Comparison of ENCODE assay signal across 25 cellular contexts in genomic region chr10:53430974-53431373, GRCh38.
DNase-seq lines count a peak whose midpoint lies in the region; ATAC-seq, FAIRE-seq and TF ChIP-seq lines count a peak whose summit lies in the region.
"Had no signal": no experiment of that assay in that cellular context is flagged by ENCODE, and none has a peak within 500 bp of the region (broad histone marks: within the 10 kb centered on the region; RNA-seq: fewer than 3 reads in every experiment).

No MANE protein-coding gene starts in this region.

- no peaks in the 10 kb centered on the region for H3K79me2 ChIP-seq in GM12878 (ENCODE audit: control insufficient read depth, insufficient read depth, low read length)

- H4K20me1 ChIP-seq in GM12878 (ENCODE audit: control insufficient read depth, insufficient read depth): no peaks in the 10 kb centered on the region
- H4K20me1 ChIP-seq: BLaER1 treated with 17β-estradiol and CSF1 and Interleukin-3, amounts not matched to agents 10 nM and 100 nM had no signal

- CTCF ChIA-PET in GM12878 (lab: Yijun Ruan, JAX): interaction anchor here (1.0 to 1.6 kb wide), 2 partner anchors 10 to 11 kb away, joined by 3 to 5 read pairs; no protein-coding TSS in a partner anchor

- no peak for TF ChIP-seq RAD21 in GM12878 (IDR thresholded peaks at IDR 0.05; ENCODE audit: insufficient read depth, low read depth, low read length)

- no peaks in the 10 kb centered on the region for H3K9me3 ChIP-seq in GM12878 (replicated peaks; ENCODE audit: control insufficient read depth, insufficient read depth, low read length)
- H3K9me3 ChIP-seq: A549; BE2C; BLaER1 treated with 17β-estradiol and CSF1 and Interleukin-3, amounts not matched to agents 10 nM and 100 nM; HAP-1 had no signal

- no peak for TF ChIP-seq EP300 in GM12878 (IDR thresholded peaks at IDR 0.05; ENCODE audit: borderline replicate concordance in 1 of 2, control insufficient read depth in 1 of 2, low read depth in 2 of 2, low read length in 2 of 2)

- H3K27me3 ChIP-seq in GM12878 (replicated peaks in 1 of 2; ENCODE audit: control insufficient read depth in 2 of 2, insufficient read depth in 2 of 2, low read length in 1 of 2): no peaks in the 10 kb centered on the region
- H3K27me3 ChIP-seq: BE2C; BLaER1 treated with 17β-estradiol and CSF1 and Interleukin-3, amounts not matched to agents 10 nM and 100 nM had no signal

- RAD21 ChIA-PET in GM12878 (lab: Charles Lee; ENCODE audit: unreplicated experiment): interaction anchor here (0.9 to 1.2 kb wide), 2 partner anchors 11 to 465 kb away, joined by 3 read pairs; no protein-coding TSS in a partner anchor

- no peaks in the 10 kb centered on the region for H3K4me1 ChIP-seq in GM12878 (ENCODE audit: control insufficient read depth, insufficient read depth, low read length)
- H3K4me1 ChIP-seq: A549; BE2C; BLaER1 treated with 17β-estradiol and CSF1 and Interleukin-3, amounts not matched to agents 10 nM and 100 nM had no signal

- TF ChIP-seq CTCF in GM12878 (IDR thresholded peaks at IDR 0.05 in 2 of 3, conservative IDR thresholded peaks at IDR 0.05 in 1 of 3; ENCODE audit: control insufficient read depth in 2 of 3, extremely low read depth in 1 of 3, insufficient read depth in 1 of 3, low read depth in 3 of 3, low read length in 3 of 3): no peak

- intact Hi-C loops in GM12878 (cut with micrococcal nuclease; ENCODE audit: unreplicated experiment): loop anchor here (10.0 kb wide), 1 partner anchor 476 kb away; no protein-coding TSS in a partner anchor

- TF ChIP-seq POLR2A in GM12878 (IDR thresholded peaks at IDR 0.05; ENCODE audit: low read depth, low read length): no peak

- H3K36me3 ChIP-seq in GM12878 (ENCODE audit: control insufficient read depth in 2 of 2, insufficient read depth in 2 of 2, low read length in 1 of 2): no peaks in the 10 kb centered on the region
- H3K36me3 ChIP-seq: BE2C; BLaER1 treated with 17β-estradiol and CSF1 and Interleukin-3, amounts not matched to agents 10 nM and 100 nM; HAP-1 had no signal

- no peak overlapping the region for H2AFZ ChIP-seq in GM12878 (ENCODE audit: control insufficient read depth, low read depth, low read length)

- SMC1A ChIA-PET in GM12878 (lab: Charles Lee; ENCODE audit: uncharacterized antibody, unreplicated experiment): interaction anchor here (0.6 to 1.3 kb wide), 5 partner anchors 14 to 405 kb away, joined by 3 to 5 read pairs (median 3); no protein-coding TSS in a partner anchor

- ATAC-seq in HG03432 (IDR thresholded peaks at IDR 0.05; ENCODE audit: unreplicated experiment) (peak; percentile 58), GM12878 (peak; percentile 79), HG03439 (IDR thresholded peaks at IDR 0.05; ENCODE audit: unreplicated experiment) (no peak)
- ATAC-seq: A549, GM23338 had no signal

- 46% methylated on average over 4 of the region's 4 CpGs for WGBS in GM12878 (ENCODE audit: insufficient coverage, insufficient replicate concordance, low lambda C conversion rate, missing lambda C conversion rate)

- POLR2A ChIA-PET in GM12878 (lab: Charles Lee): no interaction called here

- DNase-seq in NCI-H748 (lab: John Stamatoyannopoulos, UW; ENCODE audit: unreplicated experiment): peak; percentile 36
- no peak for DNase-seq in NCI-H748 treated with DMSO at 0.1 percent for 48 hours (lab: John Stamatoyannopoulos, UW)
- DNase-seq in GM12878 (ENCODE audit: low read depth, low spot score): no peak
- no peak for DNase-seq in activated naive CD4-positive, alpha-beta T cell treated with anti-CD3 and anti-CD28 coated beads, Interleukin-2, amount 50 U/mL, for 16 hours
- no peak for DNase-seq in HuH-7 (ENCODE audit: low spot score)
- DNase-seq: 8988T; ACHN; AML-193; BE2C; CD4-positive, alpha-beta T cell; CD8-positive, alpha-beta memory T cell; DMS 273 treated with DMSO at 0.1 percent for 48 hours; DMS79; EL; GDM1; HFFc6 had no signal

- FAIRE-seq in GM12878 (lab: Jason Lieb, UNC): no peak
- FAIRE-seq: A549, GM12891, GM19239, H54 had no signal

- BruUV-seq in GM12878 (replicated peaks; lab: Mats Ljungman, UMichigan): no TSS peak

- no peak overlapping the region for H3K4me2 ChIP-seq in GM12878 (ENCODE audit: control insufficient read depth, insufficient read depth)
- H3K4me2 ChIP-seq: A549; BLaER1 treated with 17β-estradiol and CSF1 and Interleukin-3, amounts not matched to agents 10 nM and 100 nM; GM23338 had no signal

- in situ Hi-C loops in GM12878 (cut with MboI): no loop called here

- H3K27ac ChIP-seq in GM12878 (ENCODE audit: control insufficient read depth, insufficient read depth): no peak overlapping the region
- H3K27ac ChIP-seq: A549; BLaER1 treated with 17β-estradiol and CSF1 and Interleukin-3, amounts not matched to agents 10 nM and 100 nM had no signal

- H3K4me3 ChIP-seq in GM12878: no peak overlapping the region
- H3K4me3 ChIP-seq: A549; BLaER1 treated with 17β-estradiol and CSF1 and Interleukin-3, amounts not matched to agents 10 nM and 100 nM; GM23338; HAP-1 had no signal

- H3K9ac ChIP-seq in GM12878 (ENCODE audit: control insufficient read depth, insufficient read depth, low read length): no peak overlapping the region
- H3K9ac ChIP-seq: BLaER1 treated with 17β-estradiol and CSF1 and Interleukin-3, amounts not matched to agents 10 nM and 100 nM had no signal

TF ChIP-seq in GM12878, 131 proteins besides CTCF, POLR2A, EP300 and RAD21:
- TF ChIP-seq SIX5 (IDR thresholded peaks at IDR 0.05; ENCODE audit: low read depth, low read length, severe bottlenecking): no peak
- TF ChIP-seq SMAD1 (IDR thresholded peaks at IDR 0.05; ENCODE audit: low read depth, partially characterized antibody): no peak
- TF ChIP-seq NFIC (IDR thresholded peaks at IDR 0.05; ENCODE audit: low read depth, low read length): no peak
- no peak for TF ChIP-seq MAX (IDR thresholded peaks at IDR 0.05; ENCODE audit: low read depth, low read length)
- TF ChIP-seq BHLHE40 (IDR thresholded peaks at IDR 0.05; ENCODE audit: borderline replicate concordance in 1 of 2, low read depth in 2 of 2, low read length in 1 of 2): peak in 1 of 2 experiments; percentile 33; a peak in 1 of 4 replicates
- TF ChIP-seq PAX5 (IDR thresholded peaks at IDR 0.05; ENCODE audit: borderline replicate concordance, low read depth, low read length): no peak
- no peak for TF ChIP-seq IRF4 (IDR thresholded peaks at IDR 0.05; ENCODE audit: low read depth, low read length)
- TF ChIP-seq JUNB (IDR thresholded peaks at IDR 0.05): 0 out of 2 replicates have a peak, but pooled peaks have one; percentile 12
- no peak for TF ChIP-seq ESRRA (IDR thresholded peaks at IDR 0.05; ENCODE audit: low read length)
- no peak for TF ChIP-seq FOXK2 (IDR thresholded peaks at IDR 0.05)
- TF ChIP-seq MTA2 (IDR thresholded peaks at IDR 0.05; ENCODE audit: low read depth): 0 out of 2 replicates have a peak, but pooled peaks have one; percentile 17
- no peak for TF ChIP-seq ATF2 (IDR thresholded peaks at IDR 0.05; ENCODE audit: low read length)
- TF ChIP-seq ETV6 (conservative IDR thresholded peaks at IDR 0.05 in 1 of 2, IDR thresholded peaks at IDR 0.05 in 1 of 2; ENCODE audit: borderline replicate concordance in 1 of 2, low read depth in 1 of 2): no peak
- no peak for TF ChIP-seq GABPA (IDR thresholded peaks at IDR 0.05; ENCODE audit: low read depth)
- TF ChIP-seq SREBF1 (IDR thresholded peaks at IDR 0.05; ENCODE audit: low read length): no peak
- TF ChIP-seq YBX1 (IDR thresholded peaks at IDR 0.05): no peak
- no peak for TF ChIP-seq ATF3 (IDR thresholded peaks at IDR 0.05; ENCODE audit: borderline replicate concordance, extremely low read depth, low read depth, low read length)
